Comparison of ENCODE assay signal across 16 cellular contexts in genomic region chrX:72061091-72061490, GRCh38.
DNase-seq lines count a peak whose midpoint lies in the region; ATAC-seq, FAIRE-seq and TF ChIP-seq lines count a peak whose summit lies in the region.
"Had no signal": no experiment of that assay in that cellular context is flagged by ENCODE, and none has a peak within 500 bp of the region (broad histone marks: within the 10 kb centered on the region; RNA-seq: fewer than 3 reads in every experiment).

No MANE protein-coding gene starts in this region.

- no peak for TF ChIP-seq POLR2A in endothelial cell of umbilical vein (IDR thresholded peaks at IDR 0.05; ENCODE audit: low read depth, low read length)

- FAIRE-seq in astrocyte (lab: Jason Lieb, UNC) (peak; percentile 64), endothelial cell of umbilical vein (lab: Jason Lieb, UNC) (peak; percentile 62)

- no peaks in the 10 kb centered on the region for H3K36me3 ChIP-seq in astrocyte (ENCODE audit: insufficient read depth, low read length)
- H3K36me3 ChIP-seq in endothelial cell of umbilical vein (ENCODE audit: control insufficient read depth in 2 of 2, extremely low read depth in 1 of 2, insufficient read depth in 2 of 2, low read length in 2 of 2) = no peaks in the 10 kb centered on the region
- peaks cover 3% of the 10 kb centered on the region for H3K36me3 ChIP-seq in mesodermal cell (ENCODE audit: control insufficient read depth, insufficient read depth, low read length)
- H3K36me3 ChIP-seq in lower lobe of right lung = no peaks in the 10 kb centered on the region
- H3K36me3 ChIP-seq in hepatocyte (replicated peaks; ENCODE audit: insufficient read depth, low read depth) = no peaks in the 10 kb centered on the region
- H3K36me3 ChIP-seq: BLaER1 treated with 17β-estradiol and CSF1 and Interleukin-3, amounts not matched to agents 10 nM and 100 nM; HAP-1 had no signal

- no peaks in the 10 kb centered on the region for H3K9me2 ChIP-seq in hepatocyte (replicated peaks; ENCODE audit: insufficient read depth)

- H2AFZ ChIP-seq in astrocyte (ENCODE audit: low read depth, low read length) (no peak overlapping the region), endothelial cell of umbilical vein (ENCODE audit: low read depth, low read length) (no peak overlapping the region), hepatocyte (no peak overlapping the region)

- dilution Hi-C loops in endothelial cell of umbilical vein (cut with MboI; ENCODE audit: extremely low pct_ligation_motif_present, low sequenced_read_pairs) = no loop called here

- H3K36me3 Mint-ChIP-seq in astrocyte (ENCODE audit: low read depth, unreplicated experiment) = no peaks in the 10 kb centered on the region
- H3K36me3 Mint-ChIP-seq: CD8-positive, alpha-beta T cell had no signal

- H3K9me3 ChIP-seq in astrocyte (ENCODE audit: insufficient read depth, low read depth, low read length) (no peaks in the 10 kb centered on the region), endothelial cell of umbilical vein (replicated peaks; ENCODE audit: control insufficient read depth, insufficient read depth, low read length) (no peaks in the 10 kb centered on the region), mesodermal cell (ENCODE audit: control insufficient read depth, low read length) (no peaks in the 10 kb centered on the region), lower lobe of right lung (no peaks in the 10 kb centered on the region), hepatocyte (ENCODE audit: low read depth) (no peaks in the 10 kb centered on the region)
- H3K9me3 ChIP-seq: BLaER1 treated with 17β-estradiol and CSF1 and Interleukin-3, amounts not matched to agents 10 nM and 100 nM; HAP-1 had no signal

- H3K27me3 ChIP-seq in astrocyte (ENCODE audit: insufficient read depth, low read length) (no peaks in the 10 kb centered on the region), endothelial cell of umbilical vein (ENCODE audit: control insufficient read depth in 2 of 2, insufficient read depth in 2 of 2, low read length in 2 of 2) (no peaks in the 10 kb centered on the region), lower lobe of right lung (ENCODE audit: low read depth) (no peaks in the 10 kb centered on the region), hepatocyte (no peaks in the 10 kb centered on the region)

- 100% methylated on average over 1 of the region's 4 CpGs; no CpG with 5 or more reads in 1 of the 2 experiments for WGBS in mesodermal cell (ENCODE audit: insufficient coverage in 2 of 2), 2 experiments
- WGBS in hepatocyte (ENCODE audit: low lambda C conversion rate, missing lambda C conversion rate) = 72% methylated on average over 4 of the region's 4 CpGs

- intact Hi-C loops in endothelial cell of umbilical vein (cut with micrococcal nuclease) = loop anchor here (2.0 kb wide), 1 partner anchor 18 kb away; no protein-coding TSS in a partner anchor
- intact Hi-C loops in lower lobe of right lung (cut with DNase I) = no loop called here

- H3K4me1 ChIP-seq in astrocyte (ENCODE audit: insufficient read depth, low read length) = no peaks in the 10 kb centered on the region
- H3K4me1 ChIP-seq in endothelial cell of umbilical vein (ENCODE audit: control insufficient read depth, extremely low read depth, insufficient read depth, low read length) = peaks cover 13% of the 10 kb centered on the region
- no peaks in the 10 kb centered on the region for H3K4me1 ChIP-seq in mesodermal cell (ENCODE audit: control insufficient read depth, insufficient read depth, low read length, poor library complexity, severe bottlenecking)
- no peaks in the 10 kb centered on the region for H3K4me1 ChIP-seq in lower lobe of right lung
- no peaks in the 10 kb centered on the region for H3K4me1 ChIP-seq in hepatocyte (ENCODE audit: insufficient read depth)
- H3K4me1 ChIP-seq: HAP-1 had no signal

- CTCF ChIA-PET in endothelial cell of umbilical vein (lab: Charles Lee) = interaction anchor here (2.2 to 2.3 kb wide), 2 partner anchors 39 to 42 kb away, joined by 7 to 9 read pairs; no protein-coding TSS in a partner anchor

- BruUV-seq in endothelial cell of umbilical vein (replicated peaks; lab: Mats Ljungman, UMichigan) = no TSS peak

- no peak overlapping the region for H3K4me3 Mint-ChIP-seq in astrocyte (ENCODE audit: unreplicated experiment)
- H3K4me3 Mint-ChIP-seq: CD8-positive, alpha-beta T cell had no signal

- no peaks in the 10 kb centered on the region for H3K27me3 Mint-ChIP-seq in astrocyte (ENCODE audit: low read depth, unreplicated experiment)

- no peak overlapping the region for H3K4me3 ChIP-seq in AG10803 (ENCODE audit: low read length)
- H3K4me3 ChIP-seq in astrocyte (ENCODE audit: insufficient read depth, low read depth, low read length) = no peak overlapping the region
- no peak overlapping the region for H3K4me3 ChIP-seq in endothelial cell of umbilical vein (replicated peaks in 1 of 3; ENCODE audit: insufficient read depth in 1 of 3, low read depth in 1 of 3, low read length in 3 of 3)
- H3K4me3 ChIP-seq in mesodermal cell (ENCODE audit: extremely low read depth, insufficient read depth, low read length, poor library complexity, severe bottlenecking) = no peak overlapping the region
- no peak overlapping the region for H3K4me3 ChIP-seq in lower lobe of right lung
- no peak overlapping the region for H3K4me3 ChIP-seq in hepatocyte
- H3K4me3 ChIP-seq: BLaER1 treated with 17β-estradiol and CSF1 and Interleukin-3, amounts not matched to agents 10 nM and 100 nM; HAP-1 had no signal

- no peaks in the 10 kb centered on the region for H3K9me3 Mint-ChIP-seq in astrocyte (ENCODE audit: unreplicated experiment)
- H3K9me3 Mint-ChIP-seq: CD8-positive, alpha-beta T cell had no signal

- TF ChIP-seq CTCF in AG10803 (conservative IDR thresholded peaks at IDR 0.05; ENCODE audit: low read length) (no peak), astrocyte (IDR thresholded peaks at IDR 0.05; ENCODE audit: insufficient read depth, low read depth, low read length) (no peak), endothelial cell of umbilical vein (IDR thresholded peaks at IDR 0.05; ENCODE audit: extremely low read depth in 1 of 2, insufficient read depth in 1 of 2, low read depth in 1 of 2, low read length in 2 of 2) (no peak), lower lobe of right lung (IDR thresholded peaks at IDR 0.05) (no peak), hepatocyte (IDR thresholded peaks at IDR 0.05; ENCODE audit: poor library complexity) (no peak)

- DNase-seq in AG10803 (ENCODE audit: low read depth) (peak; percentile 6), astrocyte (ENCODE audit: low read depth) (peak; percentile 10), endothelial cell of umbilical vein (ENCODE audit: low read depth, low spot score) (peak; percentile 50), lower lobe of right lung (no peak), Ammon's horn (ENCODE audit: low spot score) (no peak), hepatocyte (ENCODE audit: low spot score) (no peak), AG20443 (ENCODE audit: low spot score) (no peak)
- DNase-seq: 8988T; Calu3; CD8-positive, alpha-beta T cell; NCI-H187; NCI-H510A treated with DMSO at 0.1 percent for 48 hours had no signal

- no peak overlapping the region for H3K27ac ChIP-seq in astrocyte (ENCODE audit: low read depth, low read length)
- H3K27ac ChIP-seq in endothelial cell of umbilical vein (ENCODE audit: insufficient read depth, low read depth, low read length) = no peak overlapping the region
- H3K27ac ChIP-seq in mesodermal cell (ENCODE audit: low read depth, low read length, severe bottlenecking) = peak overlapping the region; percentile 16
- H3K27ac ChIP-seq in lower lobe of right lung = no peak overlapping the region
- no peak overlapping the region for H3K27ac ChIP-seq in hepatocyte
- H3K27ac ChIP-seq: BLaER1 treated with 17β-estradiol and CSF1 and Interleukin-3, amounts not matched to agents 10 nM and 100 nM; KMS-11 had no signal

- no peak for ATAC-seq in lower lobe of right lung
- ATAC-seq: CD8-positive, alpha-beta T cell had no signal

- H3K79me2 ChIP-seq in astrocyte (ENCODE audit: insufficient read depth, low read length) = no peaks in the 10 kb centered on the region
- no peaks in the 10 kb centered on the region for H3K79me2 ChIP-seq in endothelial cell of umbilical vein (ENCODE audit: control insufficient read depth, insufficient read depth, low read length)
- H3K79me2 ChIP-seq in hepatocyte = no peaks in the 10 kb centered on the region

- POLR2A ChIA-PET in endothelial cell of umbilical vein (lab: Charles Lee) = interaction anchor here (0.6 kb wide), 1 partner anchor 22 kb away, joined by 3 read pairs; no protein-coding TSS in a partner anchor

- peaks cover 12% of the 10 kb centered on the region for H3K4me1 Mint-ChIP-seq in astrocyte (ENCODE audit: low read depth, unreplicated experiment)

- H3K4me2 ChIP-seq in astrocyte (ENCODE audit: low read length) (no peak overlapping the region), endothelial cell of umbilical vein (ENCODE audit: insufficient read depth, low read length) (no peak overlapping the region), hepatocyte (no peak overlapping the region)
- H3K4me2 ChIP-seq: KMS-11 had no signal

- H3K27ac Mint-ChIP-seq in astrocyte (ENCODE audit: unreplicated experiment) = no peak overlapping the region
- H3K27ac Mint-ChIP-seq: CD8-positive, alpha-beta T cell had no signal

- H3K9ac ChIP-seq in astrocyte (ENCODE audit: low read length) (no peak overlapping the region), endothelial cell of umbilical vein (replicated peaks; ENCODE audit: extremely low read depth, insufficient read depth, low read length) (no peak overlapping the region)
- H3K9ac ChIP-seq: BLaER1 treated with 17β-estradiol and CSF1 and Interleukin-3, amounts not matched to agents 10 nM and 100 nM; KMS-11 had no signal

- H4K20me1 ChIP-seq in astrocyte (ENCODE audit: insufficient read depth, low read length) = no peaks in the 10 kb centered on the region
- no peaks in the 10 kb centered on the region for H4K20me1 ChIP-seq in endothelial cell of umbilical vein (replicated peaks; ENCODE audit: control insufficient read depth, extremely low read depth, insufficient read depth, low read length)
- H4K20me1 ChIP-seq in hepatocyte (ENCODE audit: insufficient read depth, poor library complexity, severe bottlenecking) = no peaks in the 10 kb centered on the region

- no peaks in the 10 kb centered on the region for H3K9me1 ChIP-seq in endothelial cell of umbilical vein (replicated peaks; ENCODE audit: control insufficient read depth, extremely low read depth, insufficient read depth, low read length)

TF ChIP-seq in endothelial cell of umbilical vein, 7 proteins besides CTCF, POLR2A, EP300 and RAD21 (continues in another document):
- no peak for TF ChIP-seq MYC (IDR thresholded peaks at IDR 0.05; ENCODE audit: low read depth, low read length)
- no peak for TF ChIP-seq POLR2AphosphoS5 (IDR thresholded peaks at IDR 0.05; ENCODE audit: insufficient read depth, low read depth, low read length)
- TF ChIP-seq GATA2 (IDR thresholded peaks at IDR 0.05; ENCODE audit: insufficient read depth, insufficient read length, low read depth, low read length) = no peak
- TF ChIP-seq EZH2 (IDR thresholded peaks at IDR 0.05; ENCODE audit: borderline replicate concordance, low read depth, low read length, severe bottlenecking) = no peak
- no peak for TF ChIP-seq FOS (IDR thresholded peaks at IDR 0.05; ENCODE audit: borderline replicate concordance, insufficient read depth, low read length)
- TF ChIP-seq JUN (IDR thresholded peaks at IDR 0.05; ENCODE audit: borderline replicate concordance, insufficient read depth, insufficient read length, low read depth) = no peak

Comparison
In these comparisons a context has a peak if more than half of its experiments do, and no peak if none do; other contexts are left out.
1. DNase-seq: peak in AG10803 (single experiment), astrocyte (single experiment) and endothelial cell of umbilical vein (single experiment); none in lower lobe of right lung (single experiment), Ammon's horn (single experiment), hepatocyte (single experiment) and AG20443 (single experiment).